In the genomic region with DNA sequence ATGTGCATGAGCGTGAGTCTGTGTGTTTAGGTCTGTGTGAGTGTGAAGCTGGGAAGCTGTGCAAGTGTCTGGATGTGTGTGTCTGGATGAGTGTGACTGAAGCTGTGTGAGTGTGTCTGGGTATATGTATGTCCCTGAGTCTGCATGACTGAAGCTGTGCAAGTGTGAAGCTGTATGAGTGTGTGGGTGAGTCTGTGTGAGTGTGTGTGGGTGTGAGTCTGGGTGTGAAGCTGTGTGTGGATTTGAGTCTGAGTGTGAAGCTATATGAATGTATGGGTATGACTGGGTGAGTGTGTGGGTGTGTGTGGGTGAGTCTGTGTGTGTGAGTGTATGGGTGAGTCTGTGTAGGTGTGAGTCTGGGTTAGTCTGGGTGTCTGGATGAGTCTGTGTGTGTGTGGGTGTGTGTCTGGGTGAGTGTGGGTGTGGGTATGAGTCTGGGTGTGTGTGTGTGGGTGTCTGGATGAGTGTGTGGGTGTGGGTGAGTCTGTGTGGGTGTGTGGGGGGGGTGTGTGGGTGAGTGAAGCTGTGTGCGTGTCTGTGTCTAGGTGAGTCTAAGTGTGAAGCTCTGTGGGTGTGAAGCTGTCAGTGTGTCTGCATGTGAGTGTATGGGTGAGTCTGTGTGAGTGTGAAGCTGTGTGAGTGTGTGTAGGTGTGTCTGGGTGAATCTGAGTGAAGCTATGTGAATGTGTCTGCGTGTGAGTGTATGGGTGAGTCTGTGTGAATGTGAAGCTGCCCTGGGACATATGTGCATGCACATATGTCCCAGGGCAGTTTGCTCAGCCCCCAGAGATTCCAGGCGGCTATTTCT, we compare ENCODE assay signal across 25 cellular contexts.
"Had no signal": no experiment of that assay in that cellular context is flagged by ENCODE, and none has a peak within 500 bp of the region (broad histone marks: within the 10 kb centered on the region; RNA-seq: fewer than 3 reads in every experiment).

No MANE protein-coding gene starts in this region.

- ATAC-seq: effector memory CD8-positive, alpha-beta T cell; left lung; psoas muscle; stimulated activated naive B cell treated with anti-CD40 and anti-IgM and Interleukin-4, amounts not matched to agents 10 μg/mL and 1 μg/mL and 100 μg/mL, for 72 hours had no signal

- H3K79me2 ChIP-seq: parathyroid adenoma had no signal

- H3K36me3 Mint-ChIP-seq: activated naive CD8-positive, alpha-beta T cell treated with anti-CD3 and anti-CD28 coated beads, Interleukin-2, amount 10 ng/mL, durations not matched to agents 7 days and 5 days; stimulated activated naive B cell treated with anti-CD40 and anti-IgM and Interleukin-4, amounts not matched to agents 10 μg/mL and 1 μg/mL and 100 μg/mL, for 72 hours had no signal

- H3K4me3 ChIP-seq: left lung, lower lobe of right lung, psoas muscle, smooth muscle cell, stomach, thyroid gland had no signal

- H3K27me3 ChIP-seq: thyroid gland had no signal

- H3K9me3 Mint-ChIP-seq: activated naive CD4-positive, alpha-beta T cell treated with anti-CD3 and anti-CD28 coated beads for 36 hours; activated naive CD8-positive, alpha-beta T cell treated with anti-CD3 and anti-CD28 coated beads, Interleukin-2, amount 10 ng/mL, durations not matched to agents 7 days and 5 days; effector memory CD8-positive, alpha-beta T cell; stimulated activated naive B cell treated with anti-CD40 and anti-IgM and Interleukin-4, amounts not matched to agents 10 μg/mL and 1 μg/mL and 100 μg/mL, for 72 hours had no signal

- H3K4me1 Mint-ChIP-seq: activated naive CD8-positive, alpha-beta T cell treated with anti-CD3 and anti-CD28 coated beads, Interleukin-2, amount 10 ng/mL, durations not matched to agents 7 days and 5 days; stimulated activated naive B cell treated with anti-CD40 and anti-IgM and Interleukin-4, amounts not matched to agents 10 μg/mL and 1 μg/mL and 100 μg/mL, for 72 hours had no signal

- H3K9ac ChIP-seq: parathyroid adenoma had no signal

- H3K27ac Mint-ChIP-seq: activated naive CD4-positive, alpha-beta T cell treated with anti-CD3 and anti-CD28 coated beads for 36 hours; activated naive CD8-positive, alpha-beta T cell treated with anti-CD3 and anti-CD28 coated beads, Interleukin-2, amount 10 ng/mL, durations not matched to agents 7 days and 5 days; effector memory CD8-positive, alpha-beta T cell; stimulated activated naive B cell treated with anti-CD40 and anti-IgM and Interleukin-4, amounts not matched to agents 10 μg/mL and 1 μg/mL and 100 μg/mL, for 72 hours had no signal

- H3K4me2 ChIP-seq: smooth muscle cell had no signal

- H3K4me1 ChIP-seq: left lung, lower lobe of right lung, parathyroid adenoma, psoas muscle, stomach, thyroid gland had no signal

- H3K4me3 Mint-ChIP-seq: activated naive CD4-positive, alpha-beta T cell treated with anti-CD3 and anti-CD28 coated beads for 36 hours; activated naive CD8-positive, alpha-beta T cell treated with anti-CD3 and anti-CD28 coated beads, Interleukin-2, amount 10 ng/mL, durations not matched to agents 7 days and 5 days; effector memory CD8-positive, alpha-beta T cell; stimulated activated naive B cell treated with anti-CD40 and anti-IgM and Interleukin-4, amounts not matched to agents 10 μg/mL and 1 μg/mL and 100 μg/mL, for 72 hours had no signal

- DNase-seq: activated CD4-positive, alpha-beta T cell treated with anti-CD3 and anti-CD28 coated beads for 4 hours; activated CD4-positive, alpha-beta T cell treated with anti-CD3 and anti-CD28 coated beads, Interleukin-2, amount 50 U/mL, for 48 hours; activated CD4-positive, CD25-positive, alpha-beta regulatory T cell; activated CD8-positive, alpha-beta memory T cell treated with anti-CD3 and anti-CD28 coated beads for 24 hours; activated effector memory CD4-positive, alpha-beta T cell treated with Interleukin-2 at 50 U/mL for 16 hours; activated naive CD4-positive, alpha-beta T cell treated with anti-CD3 and anti-CD28 coated beads for 36 hours; activated naive CD8-positive, alpha-beta T cell treated with anti-CD3 and anti-CD28 coated beads, Interleukin-2, amount 10 ng/mL, durations not matched to agents 7 days and 5 days; amniotic stem cell; cortex of kidney; effector memory CD8-positive, alpha-beta T cell; erythroblast; foreskin fibroblast; left lung; lower lobe of right lung; occipital lobe; psoas muscle; stimulated activated CD4-positive, alpha-beta T cell treated with anti-CD3 and anti-CD28 coated beads, Interleukin-1b, Interleukin-23, amount 100 ng/mL, for 48 hours; stimulated activated CD4-positive, alpha-beta T cell treated with anti-CD3 and anti-CD28 coated beads, Interleukin-4, amount 100 ng/mL, for 4 hours; stimulated activated CD8-positive, alpha-beta memory T cell treated with anti-CD3 and anti-CD28 coated beads, Interleukin-4, amount 100 ng/mL, for 48 hours; stimulated activated naive B cell treated with anti-CD40 and anti-IgM and Interleukin-4, amounts not matched to agents 10 μg/mL and 1 μg/mL and 100 μg/mL, for 72 hours; stomach; thyroid gland had no signal

- H3K36me3 ChIP-seq: left lung, lower lobe of right lung, stomach, thyroid gland had no signal

- H2AFZ ChIP-seq: parathyroid adenoma had no signal

- H3K9me3 ChIP-seq: left lung, lower lobe of right lung, psoas muscle, thyroid gland had no signal

- FAIRE-seq: islet of Langerhans had no signal

- H3K27ac ChIP-seq: left lung, lower lobe of right lung, parathyroid adenoma, psoas muscle, stomach, thyroid gland had no signal
